Comparison of ENCODE assay signal across 25 cellular contexts in the genomic region with DNA sequence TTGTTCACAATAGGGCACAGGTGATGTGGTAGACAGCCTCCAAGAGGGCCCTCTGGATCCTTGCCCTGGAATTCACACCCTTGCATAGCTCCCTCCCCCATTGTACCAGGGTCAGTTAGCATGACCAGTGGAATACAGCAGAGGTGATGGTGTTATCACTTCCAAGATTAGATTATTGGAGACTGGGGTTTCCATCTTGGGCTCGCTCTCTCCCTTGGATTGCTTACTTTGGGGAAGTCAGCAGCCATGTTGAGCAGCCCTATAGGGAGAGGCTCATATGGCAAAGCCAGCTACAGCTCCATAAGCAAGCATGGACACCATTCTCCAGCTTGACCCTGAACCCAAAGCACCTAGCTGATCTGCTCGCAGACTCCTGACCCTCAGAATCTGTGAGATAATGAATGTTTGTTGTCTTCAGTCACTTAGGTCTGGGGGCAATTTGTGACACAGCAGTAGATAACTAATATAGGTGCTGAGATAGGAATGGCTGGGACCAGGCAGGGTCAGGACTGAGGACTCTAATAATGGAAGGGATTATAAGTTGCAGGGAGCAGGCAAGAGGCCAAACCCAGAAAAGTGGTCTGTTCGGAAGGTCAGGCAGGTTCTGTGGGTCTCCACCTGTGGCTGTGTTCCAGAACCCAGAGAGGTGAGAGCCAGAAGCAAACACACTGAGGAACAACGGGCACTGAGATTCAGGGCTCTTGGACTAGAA. TPM values are rescaled to one million over a fixed set of nuclear protein-coding genes. Genes with fewer than 3 reads are reported as not detected.
DNase-seq lines count a peak whose midpoint lies in the region; ATAC-seq and TF ChIP-seq lines count a peak whose summit lies in the region.
"Had no signal": no experiment of that assay in that cellular context is flagged by ENCODE, and none has a peak within 500 bp of the region (broad histone marks: within the 10 kb centered on the region; RNA-seq: fewer than 3 reads in every experiment).

No MANE protein-coding gene starts in this region.

- H3K27me3 ChIP-seq in CD8-positive, alpha-beta memory T cell (ENCODE audit: insufficient read depth, low read length, poor library complexity, severe bottlenecking) = no peaks in the 10 kb centered on the region
- H3K27me3 ChIP-seq in stomach = no peaks in the 10 kb centered on the region
- H3K27me3 ChIP-seq: BE2C, SJCRH30 had no signal

- no peak overlapping the region for H3K27ac Mint-ChIP-seq in CD8-positive, alpha-beta memory T cell
- H3K27ac Mint-ChIP-seq in T-helper 17 cell = peak overlapping the region; percentile 19
- H3K27ac Mint-ChIP-seq in immature natural killer cell = peak overlapping the region in 4 of 6 donors; percentile 9 to 67 (median 25)
- H3K27ac Mint-ChIP-seq: CD4-positive, CD25-positive, alpha-beta regulatory T cell; HFFc6 had no signal

- no peak for TF ChIP-seq POLR2A in stomach (IDR thresholded peaks at IDR 0.05)

- peak overlapping the region; percentile 24 for H3K27ac ChIP-seq in CD8-positive, alpha-beta memory T cell (ENCODE audit: low read depth, low read length)
- peak overlapping the region in 4 of 5 donors; percentile 29 to 85 (median 62) for H3K27ac ChIP-seq in stomach
- H3K27ac ChIP-seq: A549, KMS-11, SJCRH30 had no signal

- no peaks in the 10 kb centered on the region for H3K36me3 Mint-ChIP-seq in CD8-positive, alpha-beta memory T cell
- H3K36me3 Mint-ChIP-seq in T-helper 17 cell (ENCODE audit: low read depth) = peaks cover 2% of the 10 kb centered on the region
- peaks cover 6 to 16% (median 10%) of the 10 kb centered on the region in 3 donors for H3K36me3 Mint-ChIP-seq in immature natural killer cell
- H3K36me3 Mint-ChIP-seq: CD4-positive, CD25-positive, alpha-beta regulatory T cell had no signal

- CTCF ChIA-PET in CD8-positive, alpha-beta memory T cell (lab: Charles Lee) = no interaction called here

- H3K4me1 ChIP-seq in CD8-positive, alpha-beta memory T cell (ENCODE audit: insufficient read depth, low read length) = peaks cover 16% of the 10 kb centered on the region
- peaks cover 17 to 44% (median 31%) of the 10 kb centered on the region in 4 donors for H3K4me1 ChIP-seq in stomach
- H3K4me1 ChIP-seq: BE2C, SJCRH30 had no signal

- no peak for ATAC-seq in T-helper 17 cell
- ATAC-seq: A549, GM12878, Panc1 had no signal

- no peak overlapping the region for H3K4me3 Mint-ChIP-seq in CD8-positive, alpha-beta memory T cell
- no peak overlapping the region for H3K4me3 Mint-ChIP-seq in T-helper 17 cell
- H3K4me3 Mint-ChIP-seq in immature natural killer cell = no peak overlapping the region
- H3K4me3 Mint-ChIP-seq: CD4-positive, CD25-positive, alpha-beta regulatory T cell; HFFc6 had no signal

- H3K4me3 ChIP-seq in CD8-positive, alpha-beta memory T cell (ENCODE audit: low read length) = no peak overlapping the region
- H3K4me3 ChIP-seq in stomach = no peak overlapping the region
- H3K4me3 ChIP-seq: A549, GM12878, SJCRH30 had no signal

- no peaks in the 10 kb centered on the region for H3K9me3 ChIP-seq in CD8-positive, alpha-beta memory T cell (ENCODE audit: low read length)
- H3K9me3 ChIP-seq in T-helper 17 cell (ENCODE audit: control insufficient read depth, low read length, poor library complexity, severe bottlenecking) (no peaks in the 10 kb centered on the region), stomach (no peaks in the 10 kb centered on the region)
- H3K9me3 ChIP-seq: BE2C, SJCRH30 had no signal

- no peak for DNase-seq in CD8-positive, alpha-beta memory T cell
- DNase-seq in T-helper 17 cell = no peak
- DNase-seq in immature natural killer cell = no peak
- DNase-seq in stomach = peak; percentile 41
- DNase-seq in NCI-H526 treated with DMSO at 0.1 percent for 48 hours (lab: John Stamatoyannopoulos, UW) = no peak
- DNase-seq in effector CD8-positive, alpha-beta T cell (lab: John Stamatoyannopoulos, UW) = no peak
- no peak for DNase-seq in activated CD4-positive, alpha-beta T cell treated with anti-CD3 and anti-CD28 coated beads, Interleukin-2, amount 50 U/mL, for 4 hours
- DNase-seq: BE2C; CD4-positive, CD25-positive, alpha-beta regulatory T cell; COR-L47; DMS79; H7; HFFc6; NCI-H1105; NCI-H146; NCI-H2029; NCI-H226; NCI-H510A treated with DMSO at 0.1 percent for 48 hours; NCI-H774; NK-92 treated with Interleukin-12 subunit alpha and Interleukin-12 subunit beta, amount 100 ng/mL, for 24 hours; SJCRH30 had no signal

- TF ChIP-seq CTCF in stomach (IDR thresholded peaks at IDR 0.05) = no peak

- WGBS in stomach, 5 donors = 55 to 72% (median 65%) methylated on average over 4 of the region's 4 CpGs

- H3K4me1 Mint-ChIP-seq in CD8-positive, alpha-beta memory T cell = peaks cover 16 to 32% (median 24%) of the 10 kb centered on the region in 3 donors
- H3K4me1 Mint-ChIP-seq in T-helper 17 cell (peaks cover 26% of the 10 kb centered on the region), immature natural killer cell (peaks cover 62 to 65% of the 10 kb centered on the region in 2 donors)

- intact Hi-C loops in stomach (cut with DNase I; ENCODE audit: low total_unique reads) = no loop called here

- no peaks in the 10 kb centered on the region for H3K36me3 ChIP-seq in CD8-positive, alpha-beta memory T cell (ENCODE audit: insufficient read depth, low read length)
- H3K36me3 ChIP-seq in stomach = no peaks in the 10 kb centered on the region
- H3K36me3 ChIP-seq: BE2C, SJCRH30 had no signal

- POLR2A ChIA-PET in CD8-positive, alpha-beta memory T cell (lab: Charles Lee) = no interaction called here

- no peak for TF ChIP-seq EP300 in stomach (IDR thresholded peaks at IDR 0.05)

- no peaks in the 10 kb centered on the region for H3K9me3 Mint-ChIP-seq in CD8-positive, alpha-beta memory T cell
- H3K9me3 Mint-ChIP-seq in immature natural killer cell = peaks cover 0 to 3% (median 0%) of the 10 kb centered on the region in 6 donors
- H3K9me3 Mint-ChIP-seq: HFFc6 had no signal

- H3K27me3 Mint-ChIP-seq in CD8-positive, alpha-beta memory T cell = peaks cover 4 to 15% of the 10 kb centered on the region in 2 donors
- H3K27me3 Mint-ChIP-seq in T-helper 17 cell (no peaks in the 10 kb centered on the region), immature natural killer cell (ENCODE audit: low read depth in 3 of 3) (peaks cover 0 to 2% (median 2%) of the 10 kb centered on the region in 3 donors)

RNA-seq across cellular contexts. Expression of a gene that starts 22.9 kb away (rescaled TPM):
- total RNA-seq in CD8-positive, alpha-beta memory T cell = 1 to 10 TPM; 1.7 to 2.1 TPM
- 2.9 TPM for polyA plus RNA-seq in CD8-positive, alpha-beta memory T cell
- total RNA-seq in T-helper 17 cell (10 to 100 TPM; 19.6 to 20.9 TPM), stomach (10 to 100 TPM in 4 of 5 donors, 1 to 10 TPM in 1; 1.4 to 92.8 (median 57.8) TPM)
- polyA plus RNA-seq in immature natural killer cell (10 to 100 TPM; 59.6 to 93.3 (median 68.7) TPM), stomach (10 to 100 TPM in 1 of 3 donors, 1 to 10 TPM in 2; 7.6 to 10.3 (median 7.9) TPM)

Comparison
In these comparisons a context has a peak if more than half of its experiments do, and no peak if none do; other contexts are left out.
1. H3K27ac Mint-ChIP-seq: peak in T-helper 17 cell (single experiment) and immature natural killer cell (4 of 6); none in CD8-positive, alpha-beta memory T cell (0 of 8).